In genomic region chr19:16495982-16496612, GRCh38 we compare ENCODE assay signal across 8 cellular contexts. TPM values are rescaled to one million over a fixed set of nuclear protein-coding genes. Genes with fewer than 3 reads are reported as not detected.
DNase-seq lines count a peak whose midpoint lies in the region; ATAC-seq and TF ChIP-seq lines count a peak whose summit lies in the region.

Gene C19orf44, plus strand, starts transcription at chr19:16496394. Its CDS starts 4,399 bp downstream, at chr19:16500793.
Gene CALR3, minus strand, starts transcription at chr19:16496167. Its CDS starts 38 bp downstream, at chr19:16496129.

- peak within 1 kb of the TSS; percentile 98 for H3K4me3 Mint-ChIP-seq in type B pancreatic cell

- H3K27me3 Mint-ChIP-seq in type B pancreatic cell: no peaks in the 10 kb centered on the region

- H3K27me3 ChIP-seq in heart left ventricle: no peaks in the 10 kb centered on the region

- 0 to 1% (median 1%) methylated on average over 27 to 52 of the region's 52 CpGs for WGBS in heart left ventricle, 4 donors

- peak within 1 kb of the TSS; percentile 53 to 85 (median 72) for H3K4me3 ChIP-seq in heart left ventricle

- H3K4me1 Mint-ChIP-seq in type B pancreatic cell (ENCODE audit: unreplicated experiment): peaks cover 14% of the 10 kb centered on the region

- H3K9me3 ChIP-seq in heart left ventricle: no peaks in the 10 kb centered on the region

- ATAC-seq in HG02852 (IDR thresholded peaks at IDR 0.05; ENCODE audit: unreplicated experiment) (peak; percentile 96), heart left ventricle (peak; percentile 98 to 99 (median 99))

- DNase-seq in GM13976 (ENCODE audit: low spot score): peak; percentile 98
- peak; percentile 92 for DNase-seq in NCI-H1436 treated with DMSO at 0.1 percent for 48 hours (lab: John Stamatoyannopoulos, UW)
- peak; percentile 95 for DNase-seq in T follicular helper cell (ENCODE audit: low read depth)
- DNase-seq in amniotic epithelial cell (ENCODE audit: low read depth): peak; percentile 98
- peak; percentile 99 to 100 (median 99) for DNase-seq in heart left ventricle
- DNase-seq in pons (ENCODE audit: low spot score): peak; percentile 98
- peak; percentile 98 for DNase-seq in type B pancreatic cell (ENCODE audit: extremely low spot score, unreplicated experiment)

- H3K4me1 ChIP-seq in heart left ventricle: peaks cover 0 to 18% (median 5%) of the 10 kb centered on the region in 12 donors

- H3K27ac ChIP-seq in heart left ventricle: peak within 1 kb of the TSS in 11 of 12 donors; percentile 54 to 83 (median 81)

- peak within 1 kb of the TSS; percentile 93 for H3K27ac Mint-ChIP-seq in type B pancreatic cell

- H3K36me3 Mint-ChIP-seq in type B pancreatic cell: peaks cover 5% of the 10 kb centered on the region

- in situ Hi-C loops in GM13976 (cut with MboI; ENCODE audit: low sequenced_read_pairs, unreplicated experiment): no loop called here

- H3K9me3 Mint-ChIP-seq in type B pancreatic cell: no peaks in the 10 kb centered on the region

- peak in 1 of 2 donors; percentile 59 for TF ChIP-seq POLR2A in heart left ventricle (IDR thresholded peaks at IDR 0.05)

- H3K36me3 ChIP-seq in heart left ventricle: peaks cover 0 to 7% (median 2%) of the 10 kb centered on the region in 9 donors

- TF ChIP-seq CTCF in GM13976 (IDR thresholded peaks at IDR 0.05; ENCODE audit: borderline replicate concordance, control extremely low read depth, extremely low read depth, insufficient read depth, missing control alignments) (no peak), heart left ventricle (IDR thresholded peaks at IDR 0.05) (peak in 6 of 12 donors; percentile 14 to 52 (median 40)), type B pancreatic cell (conservative IDR thresholded peaks at IDR 0.05) (peak; percentile 38)

- intact Hi-C loops in heart left ventricle (cut with DNase I): loop anchor here in 3 of 10 donors (2.0 to 10.0 kb wide), 3 partner anchors 46 to 51 kb away; partner anchors contain the start of gene CHERP (in 2 of the 3)

RNA-seq across cellular contexts. Expression of gene C19orf44, which starts in this region (rescaled TPM):
- total RNA-seq in heart left ventricle: 1 to 10 TPM; 1.6 to 4.8 (median 3.3) TPM
- polyA plus RNA-seq in heart left ventricle: 1 to 10 TPM; 1.9 to 4.8 TPM
- 4.3 and 8.5 TPM in 2 replicates for total RNA-seq in type B pancreatic cell (ENCODE audit: low replicate concordance)

RNA-seq across cellular contexts. Expression of gene CALR3, which starts in this region (rescaled TPM):
- total RNA-seq in heart left ventricle (not detected), type B pancreatic cell (ENCODE audit: low replicate concordance) (not detected in 2 replicates)
- not detected for polyA plus RNA-seq in heart left ventricle

Comparison
In these comparisons a context has a peak if more than half of its experiments do, and no peak if none do; other contexts are left out.
1. Peak in every context shown above with its lines: DNase-seq, ATAC-seq, H3K4me3 ChIP-seq and H3K27ac ChIP-seq.